9 cellular contexts compared by ENCODE assay signal in genomic region chr11:28569099-28569498, GRCh38.
"Had no signal": no experiment of that assay in that cellular context is flagged by ENCODE, and none has a peak within 500 bp of the region (broad histone marks: within the 10 kb centered on the region; RNA-seq: fewer than 3 reads in every experiment).

No MANE protein-coding gene starts in this region.

- H3K27ac ChIP-seq: GM23248 had no signal

- H3K4me1 ChIP-seq: HAP-1 had no signal

- H3K9me3 ChIP-seq: HAP-1 had no signal

- H3K36me3 ChIP-seq: HAP-1 had no signal

- H3K27ac Mint-ChIP-seq: GM23338, HFFc6 had no signal

- H2AFZ ChIP-seq: GM23248, GM23338 had no signal

- ATAC-seq: GM23338, HCT116 had no signal

- H3K4me3 Mint-ChIP-seq: GM23338, H9, HFFc6 had no signal

- H3K9ac ChIP-seq: GM23248 had no signal

- H3K9me3 Mint-ChIP-seq: GM23338, H9, HFFc6 had no signal

- H3K4me2 ChIP-seq: GM23338 had no signal

- DNase-seq: GM23248, GOT3, H7, H9, HCEC 1CT, HFFc6 had no signal

- H3K4me3 ChIP-seq: GM23248, GM23338, HAP-1 had no signal
